ENCODE assay signal across 8 cellular contexts in the genomic region with DNA sequence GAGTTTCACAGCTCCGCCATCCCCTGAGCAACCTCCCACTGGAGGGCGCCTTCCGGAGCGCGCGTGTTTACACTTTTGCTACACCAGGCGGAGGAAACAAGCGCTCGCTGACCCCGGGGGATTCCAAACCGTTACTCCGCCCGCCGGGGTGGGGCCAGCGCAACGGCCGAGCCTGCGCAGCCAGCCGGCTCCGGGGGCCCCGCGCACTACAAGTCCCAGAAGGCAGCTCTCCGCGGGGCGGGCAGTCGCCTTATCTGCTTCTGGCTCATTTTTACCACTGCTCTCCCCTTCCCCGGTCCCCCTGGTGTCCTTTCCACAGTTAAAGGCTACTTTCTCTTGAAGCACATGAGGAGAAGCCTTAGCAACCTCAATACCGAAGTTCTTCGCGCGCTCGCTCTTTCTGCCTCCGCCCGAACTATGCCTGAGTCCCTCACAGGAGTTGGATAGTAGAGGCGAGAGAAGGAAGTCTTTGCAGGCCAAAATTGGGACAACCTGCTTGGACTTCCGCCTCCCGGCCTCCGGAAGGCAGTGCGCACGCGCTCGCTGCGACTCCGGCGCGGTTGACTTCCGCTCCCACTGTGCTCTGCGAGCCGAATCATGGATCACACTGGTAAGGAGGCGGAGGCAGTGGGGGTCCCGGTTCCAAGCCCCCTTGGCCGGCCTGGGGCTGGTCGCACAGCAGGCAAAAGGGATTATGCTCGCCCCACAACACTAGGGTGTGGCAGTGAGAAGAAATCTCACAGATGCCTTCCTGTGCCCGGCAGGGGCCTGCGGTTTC. TPM values are rescaled to one million over a fixed set of nuclear protein-coding genes. Genes with fewer than 3 reads are reported as not detected.
DNase-seq lines count a peak whose midpoint lies in the region; ATAC-seq and TF ChIP-seq lines count a peak whose summit lies in the region.

A gene with protein sequence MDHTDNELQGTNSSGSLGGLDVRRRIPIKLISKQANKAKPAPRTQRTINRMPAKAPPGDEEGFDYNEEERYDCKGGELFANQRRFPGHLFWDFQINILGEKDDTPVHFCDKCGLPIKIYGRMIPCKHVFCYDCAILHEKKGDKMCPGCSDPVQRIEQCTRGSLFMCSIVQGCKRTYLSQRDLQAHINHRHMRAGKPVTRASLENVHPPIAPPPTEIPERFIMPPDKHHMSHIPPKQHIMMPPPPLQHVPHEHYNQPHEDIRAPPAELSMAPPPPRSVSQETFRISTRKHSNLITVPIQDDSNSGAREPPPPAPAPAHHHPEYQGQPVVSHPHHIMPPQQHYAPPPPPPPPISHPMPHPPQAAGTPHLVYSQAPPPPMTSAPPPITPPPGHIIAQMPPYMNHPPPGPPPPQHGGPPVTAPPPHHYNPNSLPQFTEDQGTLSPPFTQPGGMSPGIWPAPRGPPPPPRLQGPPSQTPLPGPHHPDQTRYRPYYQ (plus strand): TSS at position 576 of the 778 bp plus-strand sequence. CDS start 22 bp downstream, at position 598.

- ATAC-seq in HG02870 (IDR thresholded peaks at IDR 0.05; ENCODE audit: unreplicated experiment) (peak; percentile 86), left cardiac atrium (peak; percentile 99), upper lobe of right lung (peak; percentile 98)

- peaks cover 3% of the 10 kb centered on the region for H3K36me3 ChIP-seq in upper lobe of right lung

- H3K27me3 ChIP-seq in upper lobe of right lung = no peaks in the 10 kb centered on the region

- no peaks in the 10 kb centered on the region for H3K9me3 ChIP-seq in upper lobe of right lung

- peak; percentile 93 for DNase-seq in GM13976 (ENCODE audit: low spot score)
- DNase-seq in NCI-H146 (lab: John Stamatoyannopoulos, UW) = peak; percentile 94
- DNase-seq in T-helper 1 cell = peak; percentile 92 to 98 (median 96)
- DNase-seq in amniotic epithelial cell (ENCODE audit: low read depth) = peak; percentile 95
- peak; percentile 98 for DNase-seq in left cardiac atrium
- DNase-seq in posterior vena cava (ENCODE audit: low spot score) = peak; percentile 99
- DNase-seq in upper lobe of right lung = peak; percentile 98

- peaks cover 33% of the 10 kb centered on the region for H3K4me1 ChIP-seq in upper lobe of right lung

- in situ Hi-C loops in GM13976 (cut with MboI; ENCODE audit: low sequenced_read_pairs, unreplicated experiment) = no loop called here

- intact Hi-C loops in left cardiac atrium (cut with DNase I) (loop anchor here in 1 of 2 donors (5.0 to 10.0 kb wide), 2 partner anchors 134 to 401 kb away; no protein-coding TSS in a partner anchor), posterior vena cava (cut with DNase I) (loop anchor here (10.0 kb wide), 2 partner anchors 131 to 179 kb away; partner anchors contain the start of genes COG5 (in 1 of the 2) and DUS4L (in 1 of the 2)), upper lobe of right lung (cut with DNase I) (loop anchor here (10.0 kb wide), 1 partner anchor 131 kb away; no protein-coding TSS in a partner anchor)

- peak; percentile 77 for TF ChIP-seq CTCF in GM13976 (IDR thresholded peaks at IDR 0.05; ENCODE audit: borderline replicate concordance, control extremely low read depth, extremely low read depth, insufficient read depth, missing control alignments)
- TF ChIP-seq CTCF in upper lobe of right lung (IDR thresholded peaks at IDR 0.05) = peak; percentile 65

- H3K4me3 ChIP-seq in upper lobe of right lung = peak within 1 kb of the TSS; percentile 82

- H3K27ac ChIP-seq in upper lobe of right lung = peak within 1 kb of the TSS; percentile 95

RNA-seq across cellular contexts. Expression of the gene that starts here (rescaled TPM):
- 10 to 100 TPM; 17.8 to 21.2 TPM for total RNA-seq in left cardiac atrium
- total RNA-seq in posterior vena cava = 10 to 100 TPM; 18.6 to 20.7 TPM
- total RNA-seq in upper lobe of right lung = 22.8 TPM

Comparison
In these comparisons a context has a peak if more than half of its experiments do, and no peak if none do; other contexts are left out.
1. Peak in every context shown above with its lines: DNase-seq, ATAC-seq, H3K4me3 ChIP-seq and H3K27ac ChIP-seq.